ENCODE assay signal across 24 cellular contexts in the genomic region with DNA sequence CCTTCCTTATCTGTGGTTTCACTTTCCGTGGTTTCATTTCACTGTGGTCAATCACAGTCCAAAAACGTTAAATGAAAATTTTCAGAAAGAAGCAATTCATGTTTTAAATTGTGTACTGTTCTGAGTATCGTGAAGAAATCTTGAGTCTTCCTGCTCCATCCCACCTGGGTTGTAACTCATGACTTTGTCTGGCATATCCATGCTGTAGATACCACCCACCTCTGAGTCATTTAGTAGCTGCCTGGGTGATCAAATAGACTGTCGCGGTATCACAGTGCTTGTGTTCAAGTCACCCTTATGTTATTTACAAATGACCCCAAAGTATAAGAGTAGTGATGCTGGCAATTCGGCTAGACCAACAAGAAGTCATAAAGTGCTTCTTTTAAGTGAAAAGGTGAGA.
"Had no signal": no experiment of that assay in that cellular context is flagged by ENCODE, and none has a peak within 500 bp of the region (broad histone marks: within the 10 kb centered on the region; RNA-seq: fewer than 3 reads in every experiment).

No MANE protein-coding gene starts in this region.

- H3K36me3 ChIP-seq: neutrophil, pancreas, right lobe of liver, sigmoid colon, stomach, thoracic aorta, thyroid gland, tibial nerve, upper lobe of left lung, vagina had no signal

- H3K9me3 ChIP-seq: neutrophil, pancreas, psoas muscle, right lobe of liver, sigmoid colon, thoracic aorta, thyroid gland, tibial nerve, upper lobe of left lung, vagina had no signal

- ATAC-seq: naive thymus-derived CD8-positive, alpha-beta T cell; natural killer cell treated with Interleukin-12 subunit alpha and Interleukin-12 subunit beta and Interleukin-15 and Interleukin-18, amount 100 ng/mL, for 72 hours; pancreas; psoas muscle; right cardiac atrium; right lobe of liver; stimulated activated effector memory CD8-positive, alpha-beta T cell treated with anti-CD3 and anti-CD28 coated beads, Interleukin-12 subunit alpha, Interleukin-12 subunit beta, amount 100 ng/mL, for 72 hours; stimulated activated naive B cell treated with anti-CD40 and anti-IgM and Interleukin-4, amounts not matched to agents 10 μg/mL and 1 μg/mL and 100 μg/mL, for 72 hours had no signal

- H3K27ac ChIP-seq: neutrophil, pancreas, psoas muscle, right lobe of liver, sigmoid colon, stomach, thoracic aorta, thyroid gland, tibial nerve, upper lobe of left lung, vagina had no signal

- H3K4me1 ChIP-seq: pancreas, psoas muscle, right lobe of liver, sigmoid colon, stomach, thyroid gland, tibial nerve, upper lobe of left lung, vagina had no signal

- H3K27me3 ChIP-seq: neutrophil, pancreas, right lobe of liver, sigmoid colon, stomach, thyroid gland, tibial nerve, upper lobe of left lung, vagina had no signal

- H3K4me3 ChIP-seq: pancreas, psoas muscle, right lobe of liver, sigmoid colon, stomach, thoracic aorta, thyroid gland, tibial nerve, upper lobe of left lung, vagina had no signal

- DNase-seq: naive thymus-derived CD8-positive, alpha-beta T cell; nephron progenitor cell; pancreas; psoas muscle; right cardiac atrium; right lobe of liver; sigmoid colon; small intestine; stimulated activated CD4-positive, alpha-beta T cell treated with anti-CD3 and anti-CD28 coated beads, Interleukin-15, amount 100 ng/mL, for 24 hours; stimulated activated CD4-positive, alpha-beta T cell treated with anti-CD3 and anti-CD28 coated beads, Interleukin-2, amount 100 ng/mL, for 24 hours; stimulated activated CD4-positive, alpha-beta T cell treated with anti-CD3 and anti-CD28 coated beads, Interleukin-2, amount 100 ng/mL, for 48 hours; stimulated activated CD4-positive, alpha-beta T cell treated with anti-CD3 and anti-CD28 coated beads, Interleukin-4, amount 100 ng/mL, for 24 hours; stimulated activated naive B cell treated with anti-CD40 and anti-IgM and Interleukin-4, amounts not matched to agents 10 μg/mL and 1 μg/mL and 100 μg/mL, for 72 hours; stimulated activated naive CD4-positive, alpha-beta T cell treated with Interleukin-2 at 50 U/mL for 16 hours; stomach; thyroid gland; trophoblast cell; upper lobe of left lung had no signal
